In genomic region chr11:30868495-30869130, GRCh38 we compare ENCODE assay signal across 28 cellular contexts.
"Had no signal": no experiment of that assay in that cellular context is flagged by ENCODE, and none has a peak within 500 bp of the region (broad histone marks: within the 10 kb centered on the region; RNA-seq: fewer than 3 reads in every experiment).

No MANE protein-coding gene starts in this region.

- H3K27ac Mint-ChIP-seq: activated CD4-positive, alpha-beta T cell treated with anti-CD3 and anti-CD28 coated beads for 36 hours; activated naive CD4-positive, alpha-beta T cell treated with anti-CD3 and anti-CD28 coated beads, Interleukin-2, amount 50 U/mL, for 72 hours; activated T-cell treated with anti-CD3 and anti-CD28 coated beads, Interleukin-2, amount 50 U/mL, for 72 hours; dendritic cell treated with granulocyte-macrophage colony-stimulating factor and Interleukin-4, amounts not matched to agents 40 ng/mL and 50 ng/mL, for 4 days; endodermal cell; immature natural killer cell; naive B cell; stimulated activated effector memory CD8-positive, alpha-beta T cell treated with anti-CD3 and anti-CD28 coated beads, Interleukin-12 subunit alpha, Interleukin-12 subunit beta, amount 100 ng/mL, for 72 hours; stimulated activated naive CD8-positive, alpha-beta T cell treated with anti-CD3 and anti-CD28 coated beads, Interleukin-15, Interleukin-2, amounts not matched to agents 100 ng/mL and 50 ng/mL, for 24 hours had no signal

- H3K27ac ChIP-seq: foreskin keratinocyte, heart left ventricle, left lung, skin epidermis, upper lobe of left lung, vagina had no signal

- H3K9me3 ChIP-seq: heart left ventricle, left lung, upper lobe of left lung, vagina had no signal

- H3K27me3 ChIP-seq: foreskin keratinocyte, heart left ventricle, left lung, upper lobe of left lung, vagina had no signal

- H3K27me3 Mint-ChIP-seq: brain had no signal

- H3K36me3 Mint-ChIP-seq: activated naive CD4-positive, alpha-beta T cell treated with anti-CD3 and anti-CD28 coated beads, Interleukin-2, amount 50 U/mL, for 72 hours; brain; immature natural killer cell; naive B cell; stimulated activated effector memory CD8-positive, alpha-beta T cell treated with anti-CD3 and anti-CD28 coated beads, Interleukin-12 subunit alpha, Interleukin-12 subunit beta, amount 100 ng/mL, for 72 hours had no signal

- H3K4me1 Mint-ChIP-seq: activated CD4-positive, alpha-beta T cell treated with anti-CD3 and anti-CD28 coated beads for 36 hours; immature natural killer cell; naive B cell; stimulated activated effector memory CD8-positive, alpha-beta T cell treated with anti-CD3 and anti-CD28 coated beads, Interleukin-12 subunit alpha, Interleukin-12 subunit beta, amount 100 ng/mL, for 72 hours had no signal

- DNase-seq: activated CD4-positive, alpha-beta T cell treated with anti-CD3 and anti-CD28 coated beads for 36 hours; activated CD4-positive, CD25-positive, alpha-beta regulatory T cell; activated naive CD4-positive, alpha-beta T cell; activated T-cell treated with anti-CD3 and anti-CD28 coated beads for 4 hours; activated T-cell treated with anti-CD3 and anti-CD28 coated beads, Interleukin-2, amount 50 U/mL, for 72 hours; anterior cingulate cortex; caudate nucleus; endodermal cell; foreskin keratinocyte; heart left ventricle; hypothalamus; immature natural killer cell; kidney; left lung; naive B cell; stimulated activated CD4-positive, alpha-beta T cell treated with anti-CD3 and anti-CD28 coated beads, Interleukin-12 subunit alpha, Interleukin-12 subunit beta, amount 100 ng/mL, for 4 hours; stimulated activated CD4-positive, alpha-beta T cell treated with anti-CD3 and anti-CD28 coated beads, Interleukin-4, amount 100 ng/mL, for 1 hour; substantia nigra; upper lobe of left lung had no signal

- H3K4me3 ChIP-seq: heart left ventricle, left lung, skin epidermis, upper lobe of left lung, vagina had no signal

- H3K9me3 Mint-ChIP-seq: activated naive CD4-positive, alpha-beta T cell treated with anti-CD3 and anti-CD28 coated beads, Interleukin-2, amount 50 U/mL, for 72 hours; activated T-cell treated with anti-CD3 and anti-CD28 coated beads, Interleukin-2, amount 50 U/mL, for 72 hours; dendritic cell treated with granulocyte-macrophage colony-stimulating factor and Interleukin-4, amounts not matched to agents 40 ng/mL and 50 ng/mL, for 4 days; endodermal cell; naive B cell; stimulated activated effector memory CD8-positive, alpha-beta T cell treated with anti-CD3 and anti-CD28 coated beads, Interleukin-12 subunit alpha, Interleukin-12 subunit beta, amount 100 ng/mL, for 72 hours; stimulated activated naive CD8-positive, alpha-beta T cell treated with anti-CD3 and anti-CD28 coated beads, Interleukin-15, Interleukin-2, amounts not matched to agents 100 ng/mL and 50 ng/mL, for 24 hours had no signal

- H3K4me3 Mint-ChIP-seq: activated CD4-positive, alpha-beta T cell treated with anti-CD3 and anti-CD28 coated beads for 36 hours; activated T-cell treated with anti-CD3 and anti-CD28 coated beads, Interleukin-2, amount 50 U/mL, for 72 hours; dendritic cell treated with granulocyte-macrophage colony-stimulating factor and Interleukin-4, amounts not matched to agents 40 ng/mL and 50 ng/mL, for 4 days; endodermal cell; immature natural killer cell; naive B cell; stimulated activated effector memory CD8-positive, alpha-beta T cell treated with anti-CD3 and anti-CD28 coated beads, Interleukin-12 subunit alpha, Interleukin-12 subunit beta, amount 100 ng/mL, for 72 hours; stimulated activated naive CD8-positive, alpha-beta T cell treated with anti-CD3 and anti-CD28 coated beads, Interleukin-15, Interleukin-2, amounts not matched to agents 100 ng/mL and 50 ng/mL, for 24 hours had no signal

- ATAC-seq: activated CD4-positive, alpha-beta T cell treated with anti-CD3 and anti-CD28 coated beads for 36 hours; activated naive CD4-positive, alpha-beta T cell treated with anti-CD3 and anti-CD28 coated beads, Interleukin-2, amount 50 U/mL, for 72 hours; activated T-cell treated with anti-CD3 and anti-CD28 coated beads, Interleukin-2, amount 50 U/mL, for 72 hours; esophagus mucosa; foreskin keratinocyte; left lung; sciatic nerve; stimulated activated effector memory CD8-positive, alpha-beta T cell treated with anti-CD3 and anti-CD28 coated beads, Interleukin-12 subunit alpha, Interleukin-12 subunit beta, amount 100 ng/mL, for 72 hours had no signal

- H3K36me3 ChIP-seq: heart left ventricle, left lung, upper lobe of left lung, vagina had no signal

- H3K4me1 ChIP-seq: foreskin keratinocyte, left lung, upper lobe of left lung, vagina had no signal
